ENCODE assay signal across 14 cellular contexts in genomic region chr2:113699048-113699447, GRCh38. TPM values are rescaled to one million over a fixed set of nuclear protein-coding genes. Genes with fewer than 3 reads are reported as not detected.
DNase-seq lines count a peak whose midpoint lies in the region; ATAC-seq, FAIRE-seq and TF ChIP-seq lines count a peak whose summit lies in the region.
"Had no signal": no experiment of that assay in that cellular context is flagged by ENCODE, and none has a peak within 500 bp of the region (broad histone marks: within the 10 kb centered on the region; RNA-seq: fewer than 3 reads in every experiment).

No MANE protein-coding gene starts in this region.

- ATAC-seq in GM19351 (IDR thresholded peaks at IDR 0.05; ENCODE audit: unreplicated experiment): peak; percentile 63
- ATAC-seq in HG03025 (IDR thresholded peaks at IDR 0.05; ENCODE audit: low FRiP score, unreplicated experiment): peak; percentile 76
- peak; percentile 71 for ATAC-seq in activated CD8-positive, alpha-beta T cell treated with anti-CD3 and anti-CD28 coated beads for 36 hours
- no peak for ATAC-seq in sciatic nerve
- no peak for ATAC-seq in HG03097 (IDR thresholded peaks at IDR 0.05; ENCODE audit: low FRiP score, unreplicated experiment)
- ATAC-seq: SK-N-SH treated with all-trans-retinoic acid at 6 μM for 48 hours had no signal

- POLR2A ChIA-PET in activated CD8-positive, alpha-beta T cell treated with anti-CD3 and anti-CD28 coated beads for 36 hours (lab: Charles Lee): no interaction called here

- intact Hi-C loops in activated CD8-positive, alpha-beta T cell treated with anti-CD3 and anti-CD28 coated beads for 36 hours (cut with micrococcal nuclease): loop anchor here (10.0 kb wide), 1 partner anchor 196 kb away; the partner anchor contains the start of gene ACTR3
- intact Hi-C loops in sciatic nerve (cut with DNase I): no loop called here

- no peaks in the 10 kb centered on the region for H3K36me3 Mint-ChIP-seq in activated CD8-positive, alpha-beta T cell treated with anti-CD3 and anti-CD28 coated beads for 36 hours (ENCODE audit: low read depth)

- CTCF ChIA-PET in activated CD8-positive, alpha-beta T cell treated with anti-CD3 and anti-CD28 coated beads for 36 hours (lab: Charles Lee): interaction anchor here (1.4 to 1.7 kb wide), 3 partner anchors 10 to 178 kb away, joined by 4 to 5 read pairs (median 5); no protein-coding TSS in a partner anchor

- no peak for TF ChIP-seq POLR2A in GM12891 (IDR thresholded peaks at IDR 0.05; ENCODE audit: low read depth, low read length)

- no peaks in the 10 kb centered on the region for H3K27me3 Mint-ChIP-seq in activated CD8-positive, alpha-beta T cell treated with anti-CD3 and anti-CD28 coated beads for 36 hours

- TF ChIP-seq CTCF in activated CD8-positive, alpha-beta T cell treated with anti-CD3 and anti-CD28 coated beads for 36 hours (IDR thresholded peaks at IDR 0.05): no peak

- peak overlapping the region; percentile 84 for H3K27ac Mint-ChIP-seq in activated CD8-positive, alpha-beta T cell treated with anti-CD3 and anti-CD28 coated beads for 36 hours

- H3K4me1 Mint-ChIP-seq in activated CD8-positive, alpha-beta T cell treated with anti-CD3 and anti-CD28 coated beads for 36 hours (ENCODE audit: low read depth): peaks cover 39% of the 10 kb centered on the region

- H3K9me3 Mint-ChIP-seq in activated CD8-positive, alpha-beta T cell treated with anti-CD3 and anti-CD28 coated beads for 36 hours: peaks cover 2% of the 10 kb centered on the region

- DNase-seq in GM12891 (ENCODE audit: insufficient read length, low spot score) (no peak), sciatic nerve (ENCODE audit: low spot score) (no peak), AG08395 (ENCODE audit: low spot score) (no peak), NCI-H2107 treated with DMSO at 0.1 percent for 48 hours (lab: John Stamatoyannopoulos, UW; ENCODE audit: unreplicated experiment) (no peak)
- DNase-seq in activated CD8-positive, alpha-beta T cell treated with anti-CD3 and anti-CD28 coated beads for 36 hours: no peak
- DNase-seq: activated naive CD4-positive, alpha-beta T cell; DMS79 treated with DMSO at 0.1 percent for 48 hours; NCI-H146; stimulated activated CD4-positive, alpha-beta T cell treated with anti-CD3 and anti-CD28 coated beads, Interleukin-4, amount 100 ng/mL, for 24 hours had no signal

- FAIRE-seq in GM12891 (lab: Jason Lieb, UNC): peak; percentile 90
- FAIRE-seq: endometrium had no signal

- H3K4me3 Mint-ChIP-seq in activated CD8-positive, alpha-beta T cell treated with anti-CD3 and anti-CD28 coated beads for 36 hours: peak overlapping the region; percentile 64

TF ChIP-seq in GM12891, 5 proteins besides CTCF, POLR2A, EP300 and RAD21:
- no peak for TF ChIP-seq POU2F2 (IDR thresholded peaks at IDR 0.05; ENCODE audit: low read depth, low read length)
- peak; percentile 25; the same call in 1 of the 2 replicates for TF ChIP-seq SPI1 (IDR thresholded peaks at IDR 0.05; ENCODE audit: low read depth, low read length)

RNA-seq across cellular contexts. Expression of gene SLC35F5, which starts 57.4 kb away (rescaled TPM):
- polyA plus RNA-seq in GM12891 (2012; ENCODE audit: low read depth, missing spikeins): 6.7 TPM
- 10 to 100 TPM; 17.9 to 18.9 TPM for total RNA-seq in activated CD8-positive, alpha-beta T cell treated with anti-CD3 and anti-CD28 coated beads for 36 hours
- 56.1 TPM for total RNA-seq in sciatic nerve

Comparison
In these comparisons a context has a peak if more than half of its experiments do, and no peak if none do; other contexts are left out.
1. ATAC-seq: peak in GM19351 (single experiment), HG03025 (single experiment) and activated CD8-positive, alpha-beta T cell treated with anti-CD3 and anti-CD28 coated beads for 36 hours (single experiment); none in sciatic nerve (single experiment) and HG03097 (single experiment).